ENCODE assay signal across 23 cellular contexts in genomic region chr3:10665611-10666010, GRCh38.
"Had no signal": no experiment of that assay in that cellular context is flagged by ENCODE, and none has a peak within 500 bp of the region (broad histone marks: within the 10 kb centered on the region; RNA-seq: fewer than 3 reads in every experiment).

No MANE protein-coding gene starts in this region.

- DNase-seq: Karpas-422, KBM-7, MG63, NCI-H1092, NCI-H1105 treated with DMSO at 0.1 percent for 48 hours, NCI-H1417 treated with DMSO at 0.1 percent for 48 hours, NCI-H146, NCI-H1694 treated with DMSO at 0.1 percent for 48 hours, NCI-H1930, NCI-H2081, NCI-H2107, NCI-H226, NCI-H446, NCI-H510A, NCI-H524 treated with DMSO at 0.1 percent for 48 hours, NCI-H69, NCI-H774, PC-9, Peyer's patch, SHP77 treated with DMSO at 0.1 percent for 48 hours, SJCRH30, T-helper 1 cell had no signal

- H3K4me1 ChIP-seq: Peyer's patch, SJCRH30 had no signal

- ATAC-seq: SK-N-SH treated with all-trans-retinoic acid at 6 μM for 48 hours had no signal

- H3K9me3 ChIP-seq: MG63, Peyer's patch, SJCRH30 had no signal

- H2AFZ ChIP-seq: PC-9 had no signal

- H3K27ac ChIP-seq: PC-9, Peyer's patch, SJCRH30 had no signal

- H3K4me3 ChIP-seq: MG63, PC-9, Peyer's patch, SJCRH30 had no signal

- H3K36me3 ChIP-seq: MG63, Peyer's patch, SJCRH30 had no signal

- H3K4me2 ChIP-seq: PC-9 had no signal

- H3K27me3 ChIP-seq: MG63, Peyer's patch had no signal
